15 cellular contexts compared by ENCODE assay signal in genomic region chr7:81851413-81851812, GRCh38.
DNase-seq lines count a peak whose midpoint lies in the region; ATAC-seq and TF ChIP-seq lines count a peak whose summit lies in the region.
"Had no signal": no experiment of that assay in that cellular context is flagged by ENCODE, and none has a peak within 500 bp of the region (broad histone marks: within the 10 kb centered on the region; RNA-seq: fewer than 3 reads in every experiment).

No MANE protein-coding gene starts in this region.

- H3K27ac ChIP-seq in HUES64 (ENCODE audit: low read depth, low read length) = peak overlapping the region; percentile 48
- H3K27ac ChIP-seq in OCI-LY7 (ENCODE audit: low read depth, low read length, poor library complexity, severe bottlenecking) = no peak overlapping the region
- no peak overlapping the region for H3K27ac ChIP-seq in smooth muscle cell (ENCODE audit: low read depth)
- H3K27ac ChIP-seq: 22Rv1, BLaER1 had no signal

- CTCF ChIA-PET in OCI-LY7 (lab: Charles Lee; ENCODE audit: unreplicated experiment) = no interaction called here

- peak; percentile 28 to 56 for DNase-seq in NCI-H524 (lab: John Stamatoyannopoulos, UW)
- no peak for DNase-seq in NCI-H524 treated with DMSO at 0.1 percent for 48 hours (lab: John Stamatoyannopoulos, UW)
- no peak for DNase-seq in OCI-LY7 (ENCODE audit: low spot score)
- no peak for DNase-seq in smooth muscle cell (lab: John Stamatoyannopoulos, UW; ENCODE audit: unreplicated experiment)
- DNase-seq in LoVo (ENCODE audit: low spot score) = no peak
- DNase-seq: AML-193; CD4-positive, CD25-positive, alpha-beta regulatory T cell; DMS 273 treated with DMSO at 0.1 percent for 48 hours; GOT3; H9 had no signal

- BruUV-seq in OCI-LY7 (replicated peaks; lab: Mats Ljungman, UMichigan) = no TSS peak

- TF ChIP-seq CTCF in OCI-LY7 (conservative IDR thresholded peaks at IDR 0.05; ENCODE audit: low read length) (no peak), smooth muscle cell (IDR thresholded peaks at IDR 0.05; ENCODE audit: borderline replicate concordance, insufficient read depth, poor library complexity, severe bottlenecking) (no peak)

- no peaks in the 10 kb centered on the region for H3K9me2 ChIP-seq in OCI-LY7 (ENCODE audit: insufficient read depth, low read length)

- no peaks in the 10 kb centered on the region for H3K27me3 ChIP-seq in HUES64 (ENCODE audit: insufficient read depth, low read length)
- H3K27me3 ChIP-seq in smooth muscle cell (ENCODE audit: low read depth) = no peaks in the 10 kb centered on the region
- H3K27me3 ChIP-seq: BLaER1 had no signal

- H3K4me3 ChIP-seq in HUES64 (ENCODE audit: low read length) (no peak overlapping the region), OCI-LY7 (ENCODE audit: low read depth, low read length, poor library complexity, severe bottlenecking) (no peak overlapping the region), smooth muscle cell (no peak overlapping the region)
- H3K4me3 ChIP-seq: BLaER1 had no signal

- peaks cover 25% of the 10 kb centered on the region for H3K4me1 ChIP-seq in HUES64 (ENCODE audit: insufficient read depth, low read length)
- peaks cover 12% of the 10 kb centered on the region for H3K4me1 ChIP-seq in OCI-LY7 (ENCODE audit: insufficient read depth, low read length, poor library complexity, severe bottlenecking)
- no peaks in the 10 kb centered on the region for H3K4me1 ChIP-seq in smooth muscle cell (ENCODE audit: low read depth)

- H3K36me3 ChIP-seq in HUES64 (ENCODE audit: insufficient read depth, low read length) (no peaks in the 10 kb centered on the region), OCI-LY7 (ENCODE audit: insufficient read depth, low read length) (no peaks in the 10 kb centered on the region; the same call in 1 of the 2 replicates), smooth muscle cell (ENCODE audit: low read depth) (no peaks in the 10 kb centered on the region)
- H3K36me3 ChIP-seq: BLaER1 had no signal

- H3K4me2 ChIP-seq in OCI-LY7 (ENCODE audit: low read length) (no peak overlapping the region), smooth muscle cell (no peak overlapping the region)

- H3K79me2 ChIP-seq in OCI-LY7 (ENCODE audit: insufficient read depth, low read depth, low read length) (no peaks in the 10 kb centered on the region), smooth muscle cell (ENCODE audit: low read depth) (no peaks in the 10 kb centered on the region)

- H3K9ac ChIP-seq in HUES64 (ENCODE audit: low read depth, low read length) (no peak overlapping the region), smooth muscle cell (ENCODE audit: low read depth) (no peak overlapping the region)
- H3K9ac ChIP-seq: BLaER1 had no signal

- intact Hi-C loops in OCI-LY7 (cut with micrococcal nuclease; ENCODE audit: unreplicated experiment) = no loop called here

- peak overlapping the region; percentile 40; the same call in 1 of the 2 replicates for H2AFZ ChIP-seq in OCI-LY7 (ENCODE audit: low read length)
- peak overlapping the region; percentile 15 for H2AFZ ChIP-seq in smooth muscle cell (ENCODE audit: low read depth)

- POLR2A ChIA-PET in OCI-LY7 (lab: Charles Lee) = interaction anchor here (0.6 to 2.1 kb wide), 4 partner anchors 8 to 20 kb away, joined by 3 to 10 read pairs (median 3); no protein-coding TSS in a partner anchor

- no peaks in the 10 kb centered on the region for H4K20me1 ChIP-seq in OCI-LY7 (ENCODE audit: insufficient read depth, low read length)
- no peaks in the 10 kb centered on the region for H4K20me1 ChIP-seq in smooth muscle cell (ENCODE audit: low read depth)
- H4K20me1 ChIP-seq: BLaER1 had no signal

- ATAC-seq in GM21529 (IDR thresholded peaks at IDR 0.05; ENCODE audit: unreplicated experiment) = no peak
- ATAC-seq in GM18517 (IDR thresholded peaks at IDR 0.05; ENCODE audit: unreplicated experiment) = no peak

- H3K9me3 ChIP-seq in HUES64 (ENCODE audit: insufficient read depth, low read depth, low read length) (no peaks in the 10 kb centered on the region), OCI-LY7 (ENCODE audit: low read length) (peaks cover 13% of the 10 kb centered on the region; the same call in 1 of the 2 replicates), smooth muscle cell (replicated peaks; ENCODE audit: low read depth) (no peaks in the 10 kb centered on the region)

- H3F3A ChIP-seq in smooth muscle cell (ENCODE audit: low read depth) = peaks cover 4% of the 10 kb centered on the region

Comparison
In these comparisons a context has a peak if more than half of its experiments do, and no peak if none do; other contexts are left out.
1. DNase-seq: peak in NCI-H524 (2 of 2); none in NCI-H524 treated with DMSO at 0.1 percent for 48 hours (single experiment), OCI-LY7 (single experiment), smooth muscle cell (single experiment) and LoVo (single experiment).